Comparison of ENCODE assay signal across 18 cellular contexts in genomic region chr11:104219081-104219480, GRCh38. TPM values are rescaled to one million over a fixed set of nuclear protein-coding genes. Genes with fewer than 3 reads are reported as not detected.
DNase-seq lines count a peak whose midpoint lies in the region; ATAC-seq and TF ChIP-seq lines count a peak whose summit lies in the region.
"Had no signal": no experiment of that assay in that cellular context is flagged by ENCODE, and none has a peak within 500 bp of the region (broad histone marks: within the 10 kb centered on the region; RNA-seq: fewer than 3 reads in every experiment).

No MANE protein-coding gene starts in this region.

- H3K4me2 ChIP-seq in IMR-90 (ENCODE audit: low read depth, low read length), result no peak overlapping the region
- H3K4me2 ChIP-seq: GM23338 had no signal

- in situ Hi-C loops in IMR-90 (cut with MboI; ENCODE audit: low sequenced_read_pairs), result no loop called here

- WGBS in IMR-90 (ENCODE audit: extremely low coverage in 2 of 2, insufficient read length in 1 of 2), 2 experiments, result no CpG with 5 or more reads among the region's 2 CpGs

- H3K9me1 ChIP-seq in IMR-90 (ENCODE audit: insufficient read depth, low read length), result no peaks in the 10 kb centered on the region

- no peaks in the 10 kb centered on the region for H3K79me1 ChIP-seq in IMR-90 (ENCODE audit: low read depth in 1 of 2, low read length in 2 of 2)

- H2AK5ac ChIP-seq in IMR-90 (ENCODE audit: low read depth, low read length), result no peak overlapping the region

- no peak overlapping the region for H3K23ac ChIP-seq in IMR-90 (ENCODE audit: low read depth, low read length)

- H4K8ac ChIP-seq in IMR-90 (ENCODE audit: low read depth in 2 of 2, low read length in 2 of 2), result no peak overlapping the region

- no peaks in the 10 kb centered on the region for H3K4me1 ChIP-seq in IMR-90 (ENCODE audit: control insufficient read depth, insufficient read depth, low read length)
- H3K4me1 ChIP-seq in right atrium auricular region, result no peaks in the 10 kb centered on the region

- TF ChIP-seq POLR2A in IMR-90 (IDR thresholded peaks at IDR 0.05; ENCODE audit: low read depth, low read length), result no peak

- no peak overlapping the region for H3K14ac ChIP-seq in IMR-90 (replicated peaks; ENCODE audit: low read depth, low read length)

- no peaks in the 10 kb centered on the region for H3K27me3 ChIP-seq in IMR-90 (ENCODE audit: control insufficient read depth, insufficient read depth, low read length)
- no peaks in the 10 kb centered on the region for H3K27me3 ChIP-seq in right atrium auricular region

- no peak overlapping the region for H2BK5ac ChIP-seq in IMR-90 (ENCODE audit: low read depth, low read length, poor library complexity, severe bottlenecking)

- no peak overlapping the region for H2BK120ac ChIP-seq in IMR-90 (ENCODE audit: low read depth, low read length)

- dilution Hi-C loops in IMR-90 (cut with HindIII; ENCODE audit: low sequenced_read_pairs, unreplicated experiment), result no loop called here

- no peak overlapping the region for H2AK9ac ChIP-seq in IMR-90 (replicated peaks; ENCODE audit: low read depth, low read length, poor library complexity)

- TF ChIP-seq CTCF in IMR-90 (conservative IDR thresholded peaks at IDR 0.05; ENCODE audit: low read depth, low read length) (no peak), right atrium auricular region (IDR thresholded peaks at IDR 0.05) (no peak)

- H3K9me3 ChIP-seq in IMR-90 (ENCODE audit: control insufficient read depth, insufficient read depth, low read length), result no peaks in the 10 kb centered on the region
- H3K9me3 ChIP-seq in right atrium auricular region, result no peaks in the 10 kb centered on the region

- no peak overlapping the region for H4K5ac ChIP-seq in IMR-90 (ENCODE audit: low read depth, low read length)

- no peak for TF ChIP-seq RAD21 in IMR-90 (IDR thresholded peaks at IDR 0.05; ENCODE audit: low read length)

- no peak overlapping the region for H2AFZ ChIP-seq in IMR-90 (replicated peaks; ENCODE audit: low read length, poor library complexity)
- H2AFZ ChIP-seq: GM23338 had no signal

- no peaks in the 10 kb centered on the region for H4K20me1 ChIP-seq in IMR-90 (ENCODE audit: insufficient read depth, low read length)

- H3K56ac ChIP-seq in IMR-90 (ENCODE audit: extremely low read depth, insufficient read depth, low read length), result no peak overlapping the region

- no peaks in the 10 kb centered on the region for H3K36me3 ChIP-seq in IMR-90 (ENCODE audit: control insufficient read depth, insufficient read depth, low read length)
- H3K36me3 ChIP-seq in right atrium auricular region, result no peaks in the 10 kb centered on the region

- DNase-seq in IMR-90, result peak; percentile 13
- DNase-seq in fibroblast of peridontal ligament (ENCODE audit: extremely low read depth), result peak; percentile 2
- DNase-seq in right atrium auricular region (ENCODE audit: low spot score), result peak; percentile 62
- peak; percentile 5 for DNase-seq in stromal cell of bone marrow (ENCODE audit: low read depth)
- DNase-seq in activated CD4-positive, alpha-beta T cell treated with anti-CD3 and anti-CD28 coated beads for 48 hours, result no peak
- DNase-seq: Calu3; CD4-positive, CD25-positive, alpha-beta regulatory T cell; KG1; NCI-H1092 treated with DMSO at 0.1 percent for 48 hours; NCI-H1694; NCI-H2107; NCI-H226; NCI-H69; SHP77 had no signal

- H3K27ac ChIP-seq in IMR-90 (ENCODE audit: insufficient read depth, low read length), result no peak overlapping the region
- H3K27ac ChIP-seq in right atrium auricular region, result no peak overlapping the region

- intact Hi-C loops in IMR-90 (cut with micrococcal nuclease), result no loop called here

- H3K4me3 ChIP-seq in IMR-90 (ENCODE audit: insufficient read depth, low read depth, low read length) (no peak overlapping the region), right atrium auricular region (no peak overlapping the region)
- H3K4me3 ChIP-seq: GM12878, GM23338 had no signal

- H3K4ac ChIP-seq in IMR-90 (ENCODE audit: low read depth, low read length), result no peak overlapping the region

- POLR2A ChIA-PET in IMR-90 (lab: Charles Lee; ENCODE audit: unreplicated experiment), result no interaction called here

- H3K18ac ChIP-seq in IMR-90 (ENCODE audit: low read depth, low read length), result no peak overlapping the region

- no peak overlapping the region for H3K9ac ChIP-seq in IMR-90 (ENCODE audit: low read depth, low read length)

- BruUV-seq in IMR-90 (replicated peaks; lab: Mats Ljungman, UMichigan), result no TSS peak

- CTCF ChIA-PET in IMR-90 (lab: Yijun Ruan, JAX), result no interaction called here

- H2BK15ac ChIP-seq in IMR-90 (ENCODE audit: low read depth, low read length), result no peak overlapping the region

- no peak overlapping the region for H2BK20ac ChIP-seq in IMR-90 (ENCODE audit: low read depth, low read length)

- ATAC-seq in IMR-90 (ENCODE audit: low read depth) (peak; percentile 27; the same call in 1 of the 2 replicates), GM21360 (IDR thresholded peaks at IDR 0.05; ENCODE audit: unreplicated experiment) (no peak), GM18858 (IDR thresholded peaks at IDR 0.05; ENCODE audit: unreplicated experiment) (no peak)
- ATAC-seq: GM12878, GM23338 had no signal

- no peak overlapping the region for H4K91ac ChIP-seq in IMR-90 (ENCODE audit: insufficient read depth, low read depth, low read length)

TF ChIP-seq in IMR-90, 13 proteins besides CTCF, POLR2A, EP300 and RAD21:
- TF ChIP-seq RCOR1 (IDR thresholded peaks at IDR 0.05; ENCODE audit: insufficient replicate concordance, low read length) (no peak), SMC3 (IDR thresholded peaks at IDR 0.05; ENCODE audit: low read depth, low read length) (no peak), FOS (IDR thresholded peaks at IDR 0.05; ENCODE audit: low read depth, low read length) (no peak)

RNA-seq across cellular contexts. Expression of gene PDGFD, which starts 55.1 kb away (rescaled TPM):
- 3.0 and 3.1 TPM in 2 replicates for total RNA-seq in IMR-90 (2012; rRNA removed)
- polyA plus RNA-seq in IMR-90 (2012; rRNA removed), result 1.5 and 2.1 TPM in 2 replicates
- polyA plus RNA-seq in IMR-90 (2012; cell fraction: cytosol; rRNA removed), result 0.80 and 1.4 TPM in 2 replicates
- polyA plus RNA-seq in IMR-90 (2012; cell fraction: nucleus; rRNA removed; ENCODE audit: low replicate concordance), result 0.44 and 2.8 TPM in 2 replicates
- 10 to 100 TPM; 14.4 to 27.8 TPM for total RNA-seq in right atrium auricular region
- total RNA-seq: CD4-positive, CD25-positive, alpha-beta regulatory T cell had no signal
